8 cellular contexts compared by ENCODE assay signal in the genomic region with DNA sequence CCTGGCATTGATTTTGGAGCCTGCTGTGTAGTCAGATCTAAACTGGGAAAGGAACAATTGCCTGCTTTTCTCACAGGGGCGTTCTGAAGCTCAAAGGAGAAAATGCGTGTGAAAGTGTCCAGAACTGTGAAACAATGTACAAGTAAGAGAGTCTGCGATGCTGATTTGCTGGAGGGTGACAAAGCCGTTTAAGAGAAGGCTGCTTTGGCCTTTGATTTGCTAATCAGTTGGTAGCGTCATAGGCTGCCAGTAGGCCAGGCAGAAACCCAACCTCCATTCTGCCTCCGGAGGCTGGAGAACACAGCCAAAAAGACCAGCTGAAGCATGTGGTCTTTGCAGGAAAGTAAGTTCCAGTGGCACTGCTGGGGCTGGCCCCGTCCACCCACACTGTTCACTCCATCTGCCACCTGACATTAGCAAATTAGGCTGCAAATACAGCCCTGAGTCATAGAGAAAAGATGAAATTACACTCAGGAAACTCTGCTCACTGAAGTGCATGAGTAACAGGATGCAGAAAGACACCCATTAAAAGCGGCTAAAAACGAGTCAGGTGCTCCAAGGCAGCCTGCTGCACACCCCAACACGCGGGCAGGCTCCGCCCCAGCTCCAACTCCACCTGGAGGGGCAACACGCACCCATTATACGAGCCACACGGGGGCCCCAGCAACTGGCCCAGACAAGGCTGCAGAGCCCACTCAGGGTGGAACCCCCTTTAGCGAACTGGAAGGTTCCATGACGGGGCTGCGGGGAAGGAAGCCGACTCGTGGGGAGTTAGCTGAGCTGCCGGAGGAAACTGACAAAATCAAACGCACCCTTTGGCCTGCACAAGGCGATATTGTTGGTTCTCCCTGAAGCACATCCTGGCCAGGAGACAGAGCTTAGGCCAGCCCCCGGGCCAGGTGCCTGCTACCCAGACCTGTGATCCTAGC. TPM values are rescaled to one million over a fixed set of nuclear protein-coding genes. Genes with fewer than 3 reads are reported as not detected.
A peak's percentile ranks its signal among the peaks of the same experiment; 100 is the strongest.
DNase-seq lines count a peak whose midpoint lies in the region; ATAC-seq, FAIRE-seq and TF ChIP-seq lines count a peak whose summit lies in the region.

No MANE protein-coding gene starts in this region.

- ATAC-seq in GM19468 (IDR thresholded peaks at IDR 0.05; ENCODE audit: extremely low read depth, unreplicated experiment) (peak; percentile 63), SK-N-SH treated with all-trans-retinoic acid at 6 μM for 48 hours (peak; percentile 85)

- no peak for TF ChIP-seq CTCF in HL-60 (IDR thresholded peaks at IDR 0.05; ENCODE audit: insufficient read depth, low read length)
- TF ChIP-seq CTCF in kidney (IDR thresholded peaks at IDR 0.05; ENCODE audit: borderline replicate concordance, extremely low read depth, insufficient read depth), result no peak

- no peaks in the 10 kb centered on the region for H3K9me3 ChIP-seq in adipocyte (ENCODE audit: control insufficient read depth, low read length)
- no peaks in the 10 kb centered on the region for H3K9me3 ChIP-seq in kidney (ENCODE audit: control insufficient read depth in 1 of 2, low read length in 2 of 2)

- no peaks in the 10 kb centered on the region for H3K27me3 ChIP-seq in HL-60 (ENCODE audit: insufficient read depth, poor library complexity, severe bottlenecking)
- H3K27me3 ChIP-seq in adipocyte (replicated peaks; ENCODE audit: control insufficient read depth, insufficient read depth, low read length), result no peaks in the 10 kb centered on the region

- no peak for FAIRE-seq in kidney (lab: Jason Lieb, UNC)

- intact Hi-C loops in kidney (cut with DNase I), result no loop called here

- no peak overlapping the region for H3K4me3 ChIP-seq in HL-60 (replicated peaks; ENCODE audit: insufficient read depth, low read length)
- no peak overlapping the region for H3K4me3 ChIP-seq in adipocyte (ENCODE audit: low read length)
- no peak overlapping the region for H3K4me3 ChIP-seq in kidney (ENCODE audit: low read length in 2 of 2)

- peak overlapping the region; percentile 69 for H3K27ac ChIP-seq in HL-60 (replicated peaks)
- H3K27ac ChIP-seq in kidney (ENCODE audit: low read depth in 2 of 2, low read length in 2 of 2), result peak overlapping the region in 1 of 2 donors; percentile 42

- H3K36me3 ChIP-seq in adipocyte (ENCODE audit: control insufficient read depth, insufficient read depth, low read length, severe bottlenecking), result no peaks in the 10 kb centered on the region
- H3K36me3 ChIP-seq in kidney (ENCODE audit: control insufficient read depth in 1 of 2, insufficient read depth in 2 of 2, low read length in 2 of 2), result no peaks in the 10 kb centered on the region

- DNase-seq in COLO829 (ENCODE audit: low spot score), result peak; percentile 85
- peak in 1 of 2 experiments; percentile 71 for DNase-seq in HL-60 (ENCODE audit: low read depth in 1 of 2, low spot score in 1 of 2)
- DNase-seq in adipocyte (ENCODE audit: low read depth), result peak; percentile 45
- peak; percentile 82 for DNase-seq in kidney
- peak; percentile 61 to 83 (median 76) for DNase-seq in stimulated activated CD4-positive, alpha-beta T cell treated with anti-CD3 and anti-CD28 coated beads, TNF-alpha, amount 100 ng/mL, for 48 hours (ENCODE audit: low read depth in 3 of 3)
- DNase-seq in NCI-H748 treated with DMSO at 0.1 percent for 48 hours (lab: John Stamatoyannopoulos, UW), result no peak

- H3K9ac ChIP-seq in adipocyte (ENCODE audit: low read length), result no peak overlapping the region
- peak overlapping the region in 1 of 2 donors; percentile 36 for H3K9ac ChIP-seq in kidney (ENCODE audit: low read length in 2 of 2)

- H3K4me1 ChIP-seq in adipocyte (ENCODE audit: control insufficient read depth, insufficient read depth, low read length) (peaks cover 14% of the 10 kb centered on the region), kidney (ENCODE audit: control insufficient read depth in 1 of 2, insufficient read depth in 1 of 2, low read depth in 1 of 2, low read length in 2 of 2) (peaks cover 0 to 4% of the 10 kb centered on the region in 2 donors)

TF ChIP-seq in SK-N-SH treated with all-trans-retinoic acid at 6 μM for 48 hours, 23 proteins besides CTCF, POLR2A, EP300 and RAD21:
- no peak for TF ChIP-seq TOX (CRISPR knock-in tag; IDR thresholded peaks at IDR 0.05; ENCODE audit: borderline replicate concordance)

RNA-seq across cellular contexts. Expression of gene ZDHHC19, which starts 31.6 kb away (rescaled TPM):
- total RNA-seq in kidney, result 0.57 TPM
- 0.92 TPM for polyA plus RNA-seq in kidney (ENCODE audit: insufficient read depth, low read depth, low replicate concordance)

RNA-seq across cellular contexts. Expression of gene SLC51A, which starts 36.7 kb away (rescaled TPM):
- 0.98 TPM for total RNA-seq in kidney
- 6.5 TPM for polyA plus RNA-seq in kidney (ENCODE audit: insufficient read depth, low read depth, low replicate concordance)
